Comparison of ENCODE assay signal across 12 cellular contexts in genomic region chr17:71438631-71439146, GRCh38.
DNase-seq lines count a peak whose midpoint lies in the region; ATAC-seq and TF ChIP-seq lines count a peak whose summit lies in the region.
"Had no signal": no experiment of that assay in that cellular context is flagged by ENCODE, and none has a peak within 500 bp of the region (broad histone marks: within the 10 kb centered on the region; RNA-seq: fewer than 3 reads in every experiment).

No MANE protein-coding gene starts in this region.

- peak overlapping the region; percentile 62 for H3K4me3 Mint-ChIP-seq in HFFc6
- no peak overlapping the region for H3K4me3 Mint-ChIP-seq in activated naive CD8-positive, alpha-beta T cell treated with anti-CD3 and anti-CD28 coated beads, Interleukin-2, amount 50 U/mL, for 24 hours
- H3K4me3 Mint-ChIP-seq: activated naive CD8-positive, alpha-beta T cell; H9 had no signal

- H3K27me3 Mint-ChIP-seq in HFFc6 (ENCODE audit: insufficient read depth): no peaks in the 10 kb centered on the region; the same call in 1 of the 2 replicates
- H3K27me3 Mint-ChIP-seq in activated naive CD8-positive, alpha-beta T cell treated with anti-CD3 and anti-CD28 coated beads, Interleukin-2, amount 50 U/mL, for 24 hours: no peaks in the 10 kb centered on the region
- H3K27me3 Mint-ChIP-seq: activated naive CD8-positive, alpha-beta T cell had no signal

- no peak overlapping the region for H3K4me3 ChIP-seq in fibroblast of the aortic adventitia (ENCODE audit: low read depth, low read length)

- H3K27ac Mint-ChIP-seq in HFFc6: peak overlapping the region; percentile 85
- H3K27ac Mint-ChIP-seq in activated naive CD8-positive, alpha-beta T cell treated with anti-CD3 and anti-CD28 coated beads, Interleukin-2, amount 50 U/mL, for 24 hours: no peak overlapping the region
- H3K27ac Mint-ChIP-seq: activated naive CD8-positive, alpha-beta T cell; H9 had no signal

- DNase-seq in A172 (ENCODE audit: low spot score) (peak; percentile 97), HFFc6 (peak; percentile 96), NCI-H69 (lab: John Stamatoyannopoulos, UW) (peak; percentile 97), fibroblast of the aortic adventitia (ENCODE audit: low read depth) (peak; percentile 84)
- no peak for DNase-seq in activated naive CD8-positive, alpha-beta T cell treated with anti-CD3 and anti-CD28 coated beads, Interleukin-2, amount 50 U/mL, for 24 hours
- DNase-seq: H9, left cardiac atrium had no signal

- peaks cover 8% of the 10 kb centered on the region; the same call in 1 of the 2 replicates for H3K36me3 Mint-ChIP-seq in HFFc6 (ENCODE audit: low read depth)
- no peaks in the 10 kb centered on the region for H3K36me3 Mint-ChIP-seq in activated naive CD8-positive, alpha-beta T cell treated with anti-CD3 and anti-CD28 coated beads, Interleukin-2, amount 50 U/mL, for 24 hours (ENCODE audit: low read depth)
- H3K36me3 Mint-ChIP-seq: activated naive CD8-positive, alpha-beta T cell had no signal

- no peaks in the 10 kb centered on the region for H3K9me3 Mint-ChIP-seq in HFFc6
- H3K9me3 Mint-ChIP-seq in activated naive CD8-positive, alpha-beta T cell treated with anti-CD3 and anti-CD28 coated beads, Interleukin-2, amount 50 U/mL, for 24 hours: no peaks in the 10 kb centered on the region
- H3K9me3 Mint-ChIP-seq: H9 had no signal

- TF ChIP-seq CTCF in HFFc6 (IDR thresholded peaks at IDR 0.05) (peak; percentile 32; the same call in 1 of the 2 replicates), fibroblast of the aortic adventitia (IDR thresholded peaks at IDR 0.05; ENCODE audit: insufficient read depth, low read length) (no peak)

- no peak for ATAC-seq in GM18909 (IDR thresholded peaks at IDR 0.05; ENCODE audit: poor library complexity, unreplicated experiment)
- ATAC-seq in GM19324 (IDR thresholded peaks at IDR 0.05; ENCODE audit: low FRiP score, unreplicated experiment): no peak
- ATAC-seq in HG03108 (IDR thresholded peaks at IDR 0.05; ENCODE audit: unreplicated experiment): no peak
- ATAC-seq in activated naive CD8-positive, alpha-beta T cell treated with anti-CD3 and anti-CD28 coated beads, Interleukin-2, amount 50 U/mL, for 24 hours: no peak
- ATAC-seq: Right ventricle myocardium inferior had no signal

- H3K4me1 Mint-ChIP-seq in HFFc6 (ENCODE audit: low read depth): peaks cover 69% of the 10 kb centered on the region
- H3K4me1 Mint-ChIP-seq in activated naive CD8-positive, alpha-beta T cell treated with anti-CD3 and anti-CD28 coated beads, Interleukin-2, amount 50 U/mL, for 24 hours: no peaks in the 10 kb centered on the region
- H3K4me1 Mint-ChIP-seq: H9 had no signal
